22 cellular contexts compared by ENCODE assay signal in the genomic region with DNA sequence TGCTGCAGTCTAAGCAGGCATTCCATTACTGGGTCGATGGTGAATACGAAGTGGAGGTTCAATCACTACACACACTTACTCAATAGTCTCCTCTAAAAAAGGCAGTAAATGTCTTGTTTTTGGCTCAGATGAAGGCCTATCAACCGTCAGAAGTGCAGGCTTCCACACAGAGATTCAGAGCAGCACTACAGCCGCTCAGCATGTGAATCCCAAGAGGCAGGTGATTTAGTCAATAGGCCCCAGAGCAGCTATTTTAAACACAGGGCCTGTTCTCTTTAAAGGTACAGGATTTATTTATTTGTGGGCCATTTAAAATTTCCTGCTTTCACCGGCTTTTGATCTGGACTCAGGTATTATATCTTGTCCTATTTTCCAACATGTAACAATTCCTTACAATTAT.
"Had no signal": no experiment of that assay in that cellular context is flagged by ENCODE, and none has a peak within 500 bp of the region (broad histone marks: within the 10 kb centered on the region; RNA-seq: fewer than 3 reads in every experiment).

No MANE protein-coding gene starts in this region.

- H3K9me3 ChIP-seq: colonic mucosa, thyroid gland had no signal

- H3K4me3 Mint-ChIP-seq: activated CD8-positive, alpha-beta T cell treated with anti-CD3 and anti-CD28 coated beads for 36 hours; activated naive CD8-positive, alpha-beta T cell treated with anti-CD3 and anti-CD28 coated beads, Interleukin-2, amount 50 U/mL, for 24 hours; activated T-cell treated with anti-CD3 and anti-CD28 coated beads, Interleukin-2, amount 50 U/mL, for 24 hours; brain; mesothelial cell of epicardium; nephron progenitor cell; T-helper 2 cell treated with Interferon-gamma antibody and Interleukin-4, amounts not matched to agents 5 μg/mL and 100 μg/mL, for 36 hours had no signal

- H3K27ac Mint-ChIP-seq: activated CD8-positive, alpha-beta T cell treated with anti-CD3 and anti-CD28 coated beads for 36 hours; activated naive CD8-positive, alpha-beta T cell treated with anti-CD3 and anti-CD28 coated beads, Interleukin-2, amount 50 U/mL, for 24 hours; activated T-cell treated with anti-CD3 and anti-CD28 coated beads, Interleukin-2, amount 50 U/mL, for 24 hours; activated T-helper 2 cell treated with anti-CD3 and anti-CD28 coated beads, Interferon-gamma antibody, Interleukin-2, Interleukin-4, amounts not matched to agents 10 μg/mL and 5 μg/mL and 100 μg/mL, durations not matched to agents 14 hours and 24 hours and 36 hours; mesothelial cell of epicardium; T-helper 2 cell treated with Interferon-gamma antibody and Interleukin-4, amounts not matched to agents 5 μg/mL and 100 μg/mL, for 36 hours had no signal

- H3K36me3 Mint-ChIP-seq: brain, mesothelial cell of epicardium had no signal

- H3K36me3 ChIP-seq: colonic mucosa, spleen, thyroid gland had no signal

- DNase-seq: activated CD4-positive, alpha-beta T cell treated with anti-CD3 and anti-CD28 coated beads for 4 hours; activated CD8-positive, alpha-beta T cell treated with anti-CD3 and anti-CD28 coated beads for 36 hours; activated naive CD4-positive, alpha-beta T cell treated with Interleukin-2 at 50 U/mL for 16 hours; activated naive CD8-positive, alpha-beta T cell treated with anti-CD3 and anti-CD28 coated beads, Interleukin-2, amount 50 U/mL, for 24 hours; activated T-cell treated with anti-CD3 and anti-CD28 coated beads, Interleukin-2, amount 50 U/mL, for 24 hours; anterior cingulate cortex; colonic mucosa; erythroblast; foreskin melanocyte; glutamatergic neuron; hippocampal formation; nephron progenitor cell; retina; spleen; stimulated activated CD8-positive, alpha-beta memory T cell treated with anti-CD3 and anti-CD28 coated beads, Interleukin-4, amount 100 ng/mL, for 48 hours; stimulated activated naive CD4-positive, alpha-beta T cell; thyroid gland had no signal

- H3K4me1 Mint-ChIP-seq: activated naive CD8-positive, alpha-beta T cell treated with anti-CD3 and anti-CD28 coated beads, Interleukin-2, amount 50 U/mL, for 24 hours; mesothelial cell of epicardium had no signal

- H3K4me1 ChIP-seq: colonic mucosa, spleen, thyroid gland had no signal

- H3K27me3 ChIP-seq: colonic mucosa, spleen, thyroid gland had no signal

- ATAC-seq: activated CD8-positive, alpha-beta T cell treated with anti-CD3 and anti-CD28 coated beads for 36 hours; activated naive CD8-positive, alpha-beta T cell treated with anti-CD3 and anti-CD28 coated beads, Interleukin-2, amount 50 U/mL, for 24 hours had no signal

- H3K27ac ChIP-seq: colonic mucosa, spleen, thyroid gland had no signal

- H3K9me3 Mint-ChIP-seq: activated naive CD8-positive, alpha-beta T cell treated with anti-CD3 and anti-CD28 coated beads, Interleukin-2, amount 50 U/mL, for 24 hours; brain; mesothelial cell of epicardium; nephron progenitor cell; T-helper 2 cell treated with Interferon-gamma antibody and Interleukin-4, amounts not matched to agents 5 μg/mL and 100 μg/mL, for 36 hours had no signal

- H3K27me3 Mint-ChIP-seq: activated CD8-positive, alpha-beta T cell treated with anti-CD3 and anti-CD28 coated beads for 36 hours; activated naive CD8-positive, alpha-beta T cell treated with anti-CD3 and anti-CD28 coated beads, Interleukin-2, amount 50 U/mL, for 24 hours; activated T-cell treated with anti-CD3 and anti-CD28 coated beads, Interleukin-2, amount 50 U/mL, for 24 hours had no signal

- H3K4me3 ChIP-seq: colonic mucosa, lung, spleen, thyroid gland had no signal
